15 cellular contexts compared by ENCODE assay signal in the genomic region with DNA sequence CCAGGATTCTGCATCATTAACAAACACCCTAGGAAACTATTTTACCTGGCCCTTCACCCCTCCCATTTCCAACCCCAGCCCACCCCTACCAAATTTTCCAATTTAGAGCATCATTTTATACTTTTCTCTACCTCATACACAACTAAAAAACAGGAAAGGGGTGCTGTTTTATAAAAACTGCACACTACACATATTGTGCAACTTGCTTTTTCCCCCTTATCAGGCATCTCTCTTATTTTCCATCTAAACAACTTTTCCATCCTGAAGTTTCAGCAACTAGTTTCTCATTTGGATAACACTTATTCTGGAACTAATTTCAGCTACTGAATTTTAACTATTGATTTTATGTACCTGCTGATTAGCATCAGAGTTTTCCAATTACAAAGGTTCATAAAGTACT. TPM values are rescaled to one million over a fixed set of nuclear protein-coding genes. Genes with fewer than 3 reads are reported as not detected.
DNase-seq lines count a peak whose midpoint lies in the region; ATAC-seq and TF ChIP-seq lines count a peak whose summit lies in the region.
"Had no signal": no experiment of that assay in that cellular context is flagged by ENCODE, and none has a peak within 500 bp of the region (broad histone marks: within the 10 kb centered on the region; RNA-seq: fewer than 3 reads in every experiment).

No MANE protein-coding gene starts in this region.

- H3K4me3 ChIP-seq in MM.1S (ENCODE audit: low read length): no peak overlapping the region
- H3K4me3 ChIP-seq in colonic mucosa: no peak overlapping the region
- H3K4me3 ChIP-seq: ascending aorta; BLaER1 treated with 17β-estradiol and CSF1 and Interleukin-3, amounts not matched to agents 10 nM and 100 nM; stomach had no signal

- no peak for TF ChIP-seq CTCF in MM.1S (IDR thresholded peaks at IDR 0.05; ENCODE audit: low read length)
- TF ChIP-seq CTCF in nephron progenitor cell (IDR thresholded peaks at IDR 0.05): no peak
- TF ChIP-seq CTCF in colonic mucosa (IDR thresholded peaks at IDR 0.05): no peak

- peaks cover 99% of the 10 kb centered on the region for H3K79me2 ChIP-seq in MM.1S (ENCODE audit: low read length)

- H3K9me3 ChIP-seq in MM.1S (replicated peaks; ENCODE audit: insufficient read depth, low read length) (no peaks in the 10 kb centered on the region), colonic mucosa (no peaks in the 10 kb centered on the region)
- H3K9me3 ChIP-seq: ascending aorta; BLaER1 treated with 17β-estradiol and CSF1 and Interleukin-3, amounts not matched to agents 10 nM and 100 nM; stomach had no signal

- H3K4me2 ChIP-seq in MM.1S (ENCODE audit: low read depth, low read length): peak overlapping the region; percentile 1; the same call in 1 of the 2 replicates

- peaks cover 31% of the 10 kb centered on the region for H3K36me3 Mint-ChIP-seq in activated CD4-positive, alpha-beta T cell treated with anti-CD3 and anti-CD28 coated beads, Interleukin-2, amount 10 ng/mL, durations not matched to agents 24 days and 14 days (ENCODE audit: low read depth)
- peaks cover 31% of the 10 kb centered on the region for H3K36me3 Mint-ChIP-seq in activated naive CD8-positive, alpha-beta T cell treated with anti-CD3 and anti-CD28 coated beads, Interleukin-2, amount 50 U/mL, for 24 hours (ENCODE audit: low read depth)
- H3K36me3 Mint-ChIP-seq in nephron progenitor cell (ENCODE audit: low read depth): peaks cover 34% of the 10 kb centered on the region

- H3K27ac Mint-ChIP-seq in activated CD4-positive, alpha-beta T cell treated with anti-CD3 and anti-CD28 coated beads, Interleukin-2, amount 10 ng/mL, durations not matched to agents 24 days and 14 days: peak overlapping the region; percentile 59
- peak overlapping the region; percentile 5 for H3K27ac Mint-ChIP-seq in activated naive CD8-positive, alpha-beta T cell treated with anti-CD3 and anti-CD28 coated beads, Interleukin-2, amount 50 U/mL, for 24 hours
- peak overlapping the region; percentile 4 for H3K27ac Mint-ChIP-seq in nephron progenitor cell
- H3K27ac Mint-ChIP-seq: activated B cell treated with CpG ODN at 0.5 μM for 24 hours had no signal

- H2AFZ ChIP-seq in MM.1S (ENCODE audit: low read length): no peak overlapping the region

- peaks cover 4% of the 10 kb centered on the region; the same call in 1 of the 2 replicates for H3K36me3 ChIP-seq in MM.1S (replicated peaks; ENCODE audit: insufficient read depth, low read length)
- no peaks in the 10 kb centered on the region for H3K36me3 ChIP-seq in colonic mucosa

- no peaks in the 10 kb centered on the region for H3K9me2 ChIP-seq in MM.1S (replicated peaks; ENCODE audit: insufficient read depth, low read length)

- H3K9me3 Mint-ChIP-seq in activated CD4-positive, alpha-beta T cell treated with anti-CD3 and anti-CD28 coated beads, Interleukin-2, amount 10 ng/mL, durations not matched to agents 24 days and 14 days: no peaks in the 10 kb centered on the region
- H3K9me3 Mint-ChIP-seq in activated naive CD8-positive, alpha-beta T cell treated with anti-CD3 and anti-CD28 coated beads, Interleukin-2, amount 50 U/mL, for 24 hours: no peaks in the 10 kb centered on the region
- no peaks in the 10 kb centered on the region for H3K9me3 Mint-ChIP-seq in nephron progenitor cell
- H3K9me3 Mint-ChIP-seq: activated B cell treated with CpG ODN at 0.5 μM for 24 hours, naive B cell had no signal

- peaks cover 20% of the 10 kb centered on the region for H3K4me1 ChIP-seq in MM.1S (ENCODE audit: low read length)
- H3K4me1 ChIP-seq in colonic mucosa: peaks cover 7% of the 10 kb centered on the region

- peak overlapping the region; percentile 9 for H3K4me3 Mint-ChIP-seq in activated CD4-positive, alpha-beta T cell treated with anti-CD3 and anti-CD28 coated beads, Interleukin-2, amount 10 ng/mL, durations not matched to agents 24 days and 14 days
- no peak overlapping the region for H3K4me3 Mint-ChIP-seq in activated naive CD8-positive, alpha-beta T cell treated with anti-CD3 and anti-CD28 coated beads, Interleukin-2, amount 50 U/mL, for 24 hours
- H3K4me3 Mint-ChIP-seq in nephron progenitor cell: no peak overlapping the region
- H3K4me3 Mint-ChIP-seq: activated B cell treated with CpG ODN at 0.5 μM for 24 hours had no signal

- no peaks in the 10 kb centered on the region; the same call in 1 of the 2 replicates for H3F3A ChIP-seq in MM.1S (ENCODE audit: insufficient read depth, low read length)

- H3K27me3 Mint-ChIP-seq in activated CD4-positive, alpha-beta T cell treated with anti-CD3 and anti-CD28 coated beads, Interleukin-2, amount 10 ng/mL, durations not matched to agents 24 days and 14 days: no peaks in the 10 kb centered on the region
- no peaks in the 10 kb centered on the region for H3K27me3 Mint-ChIP-seq in activated naive CD8-positive, alpha-beta T cell treated with anti-CD3 and anti-CD28 coated beads, Interleukin-2, amount 50 U/mL, for 24 hours
- no peaks in the 10 kb centered on the region for H3K27me3 Mint-ChIP-seq in nephron progenitor cell (ENCODE audit: low read depth, poor library complexity)
- H3K27me3 Mint-ChIP-seq: activated B cell treated with CpG ODN at 0.5 μM for 24 hours, naive B cell had no signal

- no peak for DNase-seq in activated CD4-positive, alpha-beta T cell treated with anti-CD3 and anti-CD28 coated beads, Interleukin-2, amount 10 ng/mL, durations not matched to agents 24 days and 14 days
- no peak for DNase-seq in activated CD4-positive, alpha-beta T cell treated with anti-CD3 and anti-CD28 coated beads for 1 hour
- DNase-seq in MM.1S: no peak
- DNase-seq in activated naive CD8-positive, alpha-beta T cell treated with anti-CD3 and anti-CD28 coated beads, Interleukin-2, amount 50 U/mL, for 24 hours: no peak
- no peak for DNase-seq in nephron progenitor cell
- DNase-seq in DMS53 (lab: John Stamatoyannopoulos, UW): no peak
- no peak for DNase-seq in colonic mucosa
- DNase-seq in Right ventricle myocardium superior: no peak
- DNase-seq: activated B cell treated with CpG ODN at 0.5 μM for 24 hours, DMS79, naive B cell, stomach had no signal

- no peaks in the 10 kb centered on the region for H3K27me3 ChIP-seq in MM.1S (replicated peaks; ENCODE audit: insufficient read depth, low read length)
- no peaks in the 10 kb centered on the region for H3K27me3 ChIP-seq in colonic mucosa
- H3K27me3 ChIP-seq: ascending aorta; BLaER1 treated with 17β-estradiol and CSF1 and Interleukin-3, amounts not matched to agents 10 nM and 100 nM; stomach had no signal

- peaks cover 71% of the 10 kb centered on the region for H4K20me1 ChIP-seq in MM.1S (ENCODE audit: insufficient read depth, low read length)

- H3K9ac ChIP-seq in MM.1S (ENCODE audit: low read length) (no peak overlapping the region), colonic mucosa (ENCODE audit: low read depth in 2 of 2, low read length in 2 of 2) (no peak overlapping the region)

- ATAC-seq in activated naive CD8-positive, alpha-beta T cell treated with anti-CD3 and anti-CD28 coated beads, Interleukin-2, amount 50 U/mL, for 24 hours: no peak
- no peak for ATAC-seq in Right ventricle myocardium superior (ENCODE audit: poor library complexity)
- ATAC-seq: Panc1 had no signal

- peaks cover 57% of the 10 kb centered on the region for H3K4me1 Mint-ChIP-seq in activated CD4-positive, alpha-beta T cell treated with anti-CD3 and anti-CD28 coated beads, Interleukin-2, amount 10 ng/mL, durations not matched to agents 24 days and 14 days
- peaks cover 70% of the 10 kb centered on the region for H3K4me1 Mint-ChIP-seq in activated naive CD8-positive, alpha-beta T cell treated with anti-CD3 and anti-CD28 coated beads, Interleukin-2, amount 50 U/mL, for 24 hours
- H3K4me1 Mint-ChIP-seq in nephron progenitor cell: peaks cover 31% of the 10 kb centered on the region

- H3K27ac ChIP-seq in MM.1S (ENCODE audit: low read length): no peak overlapping the region
- H3K27ac ChIP-seq in colonic mucosa: no peak overlapping the region
- H3K27ac ChIP-seq: ascending aorta; BLaER1 treated with 17β-estradiol and CSF1 and Interleukin-3, amounts not matched to agents 10 nM and 100 nM had no signal

- intact Hi-C loops in activated CD4-positive, alpha-beta T cell treated with anti-CD3 and anti-CD28 coated beads, Interleukin-2, amount 10 ng/mL, durations not matched to agents 24 days and 14 days (cut with micrococcal nuclease): no loop called here
- intact Hi-C loops in colonic mucosa (cut with DNase I) (loop anchor here (5.0 kb wide), 1 partner anchor 36 kb away; no protein-coding TSS in a partner anchor), Right ventricle myocardium superior (cut with DNase I) (no loop called here)

RNA-seq across cellular contexts. Expression of a gene that starts 8.1 kb away (rescaled TPM):
- 259 and 278 TPM in 2 replicates for total RNA-seq in activated CD4-positive, alpha-beta T cell treated with anti-CD3 and anti-CD28 coated beads, Interleukin-2, amount 10 ng/mL, durations not matched to agents 24 days and 14 days
- total RNA-seq in colonic mucosa (100 to 1,000 TPM; 186 to 242 TPM), Right ventricle myocardium superior (117 TPM)

RNA-seq across cellular contexts. Expression of a gene that starts 26.6 kb away (rescaled TPM):
- total RNA-seq in activated CD4-positive, alpha-beta T cell treated with anti-CD3 and anti-CD28 coated beads, Interleukin-2, amount 10 ng/mL, durations not matched to agents 24 days and 14 days: 20.1 TPM in 2 replicates
- total RNA-seq in colonic mucosa (10 to 100 TPM; 15.5 to 38.5 TPM), Right ventricle myocardium superior (20.6 TPM)

Comparison
In these comparisons a context has a peak if more than half of its experiments do, and no peak if none do; other contexts are left out.
1. H3K27ac Mint-ChIP-seq: peak in every context shown above with its lines; median percentile 59 in activated CD4-positive, alpha-beta T cell treated with anti-CD3 and anti-CD28 coated beads, Interleukin-2, amount 10 ng/mL, durations not matched to agents 24 days and 14 days; 5 in activated naive CD8-positive, alpha-beta T cell treated with anti-CD3 and anti-CD28 coated beads, Interleukin-2, amount 50 U/mL, for 24 hours; 4 in nephron progenitor cell.